ENCODE assay signal across 8 cellular contexts in genomic region chr19:6138511-6138910, GRCh38. TPM values are rescaled to one million over a fixed set of nuclear protein-coding genes. Genes with fewer than 3 reads are reported as not detected.
"Had no signal": no experiment of that assay in that cellular context is flagged by ENCODE, and none has a peak within 500 bp of the region (broad histone marks: within the 10 kb centered on the region; RNA-seq: fewer than 3 reads in every experiment).

No MANE protein-coding gene starts in this region.

- H3K27ac Mint-ChIP-seq: IgD-negative memory B cell had no signal

- H3K4me2 ChIP-seq: KMS-11 had no signal

- H3K4me3 Mint-ChIP-seq: IgD-negative memory B cell had no signal

- H3K36me3 Mint-ChIP-seq: IgD-negative memory B cell had no signal

- H3K27me3 Mint-ChIP-seq: IgD-negative memory B cell had no signal

- FAIRE-seq: HTR-8/SVneo had no signal

- H3K27ac ChIP-seq: HL-60, KMS-11 had no signal

- DNase-seq: IMR-90, KG1 had no signal

- H3K9ac ChIP-seq: KMS-11 had no signal

- H3K9me3 Mint-ChIP-seq: IgD-negative memory B cell had no signal

RNA-seq across cellular contexts. Expression of gene ACSBG2, which starts 3.0 kb away (rescaled TPM):
- total RNA-seq: HT-29, HT1080, IMR-90 had no signal
- polyA plus RNA-seq: IgD-negative memory B cell, IMR-90 had no signal
